Comparison of ENCODE assay signal across 9 cellular contexts in the genomic region with DNA sequence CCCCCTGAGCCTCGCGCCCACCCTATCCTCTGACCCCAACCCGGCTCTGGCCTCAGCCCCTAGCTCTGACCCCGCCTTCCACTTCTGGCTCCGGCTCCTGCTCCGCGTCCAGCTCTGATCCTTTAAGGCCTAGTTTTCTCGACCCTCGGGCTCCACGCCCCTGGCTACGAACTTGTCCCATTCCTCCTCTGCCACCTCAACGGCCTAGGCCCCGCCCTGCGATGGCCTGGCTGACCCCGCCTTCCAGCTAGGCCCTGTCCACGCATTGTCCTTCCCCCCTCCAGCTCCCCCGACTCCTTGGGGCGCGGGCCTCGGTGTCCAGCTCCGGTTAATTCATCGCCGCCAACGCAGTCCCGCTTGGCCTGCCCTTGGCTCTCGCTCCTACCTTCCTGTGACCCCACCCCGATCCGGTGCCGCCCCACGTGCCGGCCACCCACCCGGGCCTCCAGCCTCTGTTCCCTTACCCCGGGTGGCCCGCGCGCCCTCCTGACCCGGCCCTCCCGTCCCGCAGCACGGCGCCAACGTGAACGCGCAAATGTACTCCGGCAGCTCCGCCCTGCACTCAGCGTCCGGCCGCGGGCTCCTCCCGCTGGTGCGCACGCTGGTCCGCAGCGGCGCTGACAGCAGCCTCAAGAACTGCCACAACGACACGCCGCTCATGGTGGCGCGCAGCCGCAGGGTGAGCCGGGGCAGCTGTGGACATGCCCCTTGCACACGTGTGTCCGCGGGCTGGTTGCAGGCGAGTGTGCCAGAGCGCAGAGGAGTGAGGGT. TPM values are rescaled to one million over a fixed set of nuclear protein-coding genes. Genes with fewer than 3 reads are reported as not detected.
DNase-seq lines count a peak whose midpoint lies in the region; ATAC-seq, FAIRE-seq and TF ChIP-seq lines count a peak whose summit lies in the region.
"Had no signal": no experiment of that assay in that cellular context is flagged by ENCODE, and none has a peak within 500 bp of the region (broad histone marks: within the 10 kb centered on the region; RNA-seq: fewer than 3 reads in every experiment).

No MANE protein-coding gene starts in this region.

- H3K27me3 ChIP-seq in dorsolateral prefrontal cortex = peaks cover 0 to 2% (median 0%) of the 10 kb centered on the region in 45 donors
- H3K27me3 ChIP-seq in right lobe of liver = no peaks in the 10 kb centered on the region
- no peaks in the 10 kb centered on the region for H3K27me3 ChIP-seq in stomach

- WGBS in right lobe of liver (ENCODE audit: insufficient coverage, low coverage, low lambda C conversion rate, missing lambda C conversion rate) = 59% methylated on average over 31 of the region's 68 CpGs
- WGBS in stomach, 5 donors = 16 to 38% (median 29%) methylated on average over 55 to 68 of the region's 68 CpGs

- intact Hi-C loops in dorsolateral prefrontal cortex (cut with DNase I) (no loop called here), right lobe of liver (cut with DNase I) (loop anchor here in 1 of 2 donors (10.0 kb wide), 1 partner anchor 73 kb away; no protein-coding TSS in a partner anchor), stomach (cut with DNase I; ENCODE audit: low total_unique reads) (no loop called here), CD14-positive monocyte (cut with micrococcal nuclease) (no loop called here)

- no peak for FAIRE-seq in GM12892 (lab: Jason Lieb, UNC)
- FAIRE-seq: colon had no signal

- H3K4me3 Mint-ChIP-seq in CD14-positive monocyte = no peak overlapping the region

- TF ChIP-seq CTCF in dorsolateral prefrontal cortex (IDR thresholded peaks at IDR 0.05 in 54 of 56, conservative IDR thresholded peaks at IDR 0.05 in 2 of 56; ENCODE audit: low read depth in 1 of 56, partially characterized antibody in 56 of 56) (peak in 16 of 56 donors; percentile 6 to 34 (median 18)), right lobe of liver (IDR thresholded peaks at IDR 0.05) (no peak), stomach (IDR thresholded peaks at IDR 0.05) (peak in 1 of 7 experiments; percentile 21), CD14-positive monocyte (IDR thresholded peaks at IDR 0.05) (no peak)

- peaks cover 0 to 4% (median 1%) of the 10 kb centered on the region in 3 donors for H3K27me3 Mint-ChIP-seq in CD14-positive monocyte (ENCODE audit: low read depth in 3 of 3)

- DNase-seq in NCI-H2227 (lab: John Stamatoyannopoulos, UW; ENCODE audit: unreplicated experiment) (peak; percentile 75), dorsolateral prefrontal cortex (peak in 8 of 10 donors; percentile 28 to 72 (median 58)), right lobe of liver (peak in 2 of 3 donors; percentile 64 to 67), stomach (peak; percentile 61), CD14-positive monocyte (ENCODE audit: low spot score) (no peak), GM12892 (ENCODE audit: insufficient read length) (no peak)
- no peak for DNase-seq in stimulated activated CD4-positive, alpha-beta T cell treated with anti-CD3 and anti-CD28 coated beads, Interleukin-4, amount 100 ng/mL, for 24 hours

- H3K27ac ChIP-seq in dorsolateral prefrontal cortex (peak overlapping the region in 40 of 59 donors; percentile 1 to 81 (median 52)), right lobe of liver (peak overlapping the region in 1 of 3 donors; percentile 18), stomach (peak overlapping the region; percentile 56 to 99 (median 94))

- peaks cover 0 to 44% (median 21%) of the 10 kb centered on the region in 4 donors for H3K36me3 ChIP-seq in right lobe of liver
- H3K36me3 ChIP-seq in stomach = peaks cover 18 to 72% (median 57%) of the 10 kb centered on the region in 4 donors

- peaks cover 0 to 2% (median 0%) of the 10 kb centered on the region in 7 donors for H3K9me3 Mint-ChIP-seq in CD14-positive monocyte

- no peaks in the 10 kb centered on the region for H3K9me3 ChIP-seq in right lobe of liver
- no peaks in the 10 kb centered on the region for H3K9me3 ChIP-seq in stomach

- H3K4me1 ChIP-seq in right lobe of liver (peaks cover 0 to 24% (median 10%) of the 10 kb centered on the region in 4 donors), stomach (peaks cover 53 to 77% (median 59%) of the 10 kb centered on the region in 4 donors)

- TF ChIP-seq EP300 in stomach (IDR thresholded peaks at IDR 0.05) = peak; percentile 38

- ATAC-seq in right lobe of liver = peak in 1 of 4 donors; percentile 16
- ATAC-seq in GM21576 (IDR thresholded peaks at IDR 0.05; ENCODE audit: unreplicated experiment) = no peak

- peaks cover 49% of the 10 kb centered on the region for H3K4me1 Mint-ChIP-seq in CD14-positive monocyte

- H3K27ac Mint-ChIP-seq in CD14-positive monocyte = peak overlapping the region in 2 of 7 donors; percentile 25 to 38

- TF ChIP-seq POLR2A in right lobe of liver (IDR thresholded peaks at IDR 0.05) = no peak
- TF ChIP-seq POLR2A in stomach (IDR thresholded peaks at IDR 0.05) = no peak
- no peak for TF ChIP-seq POLR2A in GM12892 (IDR thresholded peaks at IDR 0.05; ENCODE audit: low read depth, low read length)

- peak overlapping the region; percentile 25 to 77 (median 61) for H3K4me3 ChIP-seq in dorsolateral prefrontal cortex
- peak overlapping the region in 1 of 3 donors; percentile 16 for H3K4me3 ChIP-seq in right lobe of liver
- H3K4me3 ChIP-seq in stomach = peak overlapping the region; percentile 45 to 75 (median 48)

- peaks cover 60 to 78% of the 10 kb centered on the region in 2 donors for H3K36me3 Mint-ChIP-seq in CD14-positive monocyte

RNA-seq across cellular contexts. Expression of a gene that starts 9.4 kb away (rescaled TPM):
- total RNA-seq in dorsolateral prefrontal cortex = 10 to 100 TPM in 70 of 120 experiments, 1 to 10 TPM in 50; 2.5 to 26.7 (median 10.7) TPM
- total RNA-seq in right lobe of liver = 10 to 100 TPM; 24.1 to 95.6 (median 31.3) TPM
- 100 to 1,000 TPM in 3 of 5 donors, 10 to 100 TPM in 1, 1 to 10 TPM in 1; 4.4 to 322 (median 139) TPM for total RNA-seq in stomach
- 10 to 100 TPM; 53.5 to 94.1 (median 65.5) TPM for polyA plus RNA-seq in stomach
- 10 to 100 TPM; 18.7 to 23.1 TPM for polyA plus RNA-seq in CD14-positive monocyte
- polyA plus RNA-seq in GM12892 (2012; ENCODE audit: missing spikeins) = 3.3 TPM

RNA-seq across cellular contexts. Expression of a gene that starts 19.8 kb away (rescaled TPM):
- total RNA-seq in dorsolateral prefrontal cortex = under 1 TPM in 31 of 120 experiments, not detected in 89; 0.31 to 0.90 (median 0.44) TPM
- total RNA-seq in right lobe of liver = 10 to 100 TPM in 5 of 6 experiments, 1 to 10 TPM in 1; 9.8 to 19.4 (median 15.6) TPM
- total RNA-seq in stomach = 100 to 1,000 TPM in 1 of 5 donors, 10 to 100 TPM in 4; 13.2 to 178 (median 57.2) TPM
- polyA plus RNA-seq in stomach = 10 to 100 TPM; 23.3 to 50.9 (median 27.4) TPM
- not detected for polyA plus RNA-seq in CD14-positive monocyte
- not detected for polyA plus RNA-seq in GM12892 (2012; ENCODE audit: missing spikeins)

RNA-seq across cellular contexts. Expression of a gene that starts 51.0 kb away (rescaled TPM):
- 10 to 100 TPM in 119 of 120 experiments, 1 to 10 TPM in 1; 9.2 to 58.9 (median 22.6) TPM for total RNA-seq in dorsolateral prefrontal cortex
- 10 to 100 TPM; 26.5 to 48.3 (median 32.7) TPM for total RNA-seq in right lobe of liver
- total RNA-seq in stomach = 100 to 1,000 TPM in 2 of 5 donors, 10 to 100 TPM in 3; 31.9 to 265 (median 76.8) TPM
- polyA plus RNA-seq in stomach = 10 to 100 TPM in 2 of 3 donors, 1 to 10 TPM in 1; 7.3 to 38.7 (median 20.5) TPM
- polyA plus RNA-seq in CD14-positive monocyte = not detected
- not detected for polyA plus RNA-seq in GM12892 (2012; ENCODE audit: missing spikeins)

RNA-seq across cellular contexts. Expression of a gene that starts 59.0 kb away (rescaled TPM):
- total RNA-seq in dorsolateral prefrontal cortex (not detected), right lobe of liver (not detected), stomach (not detected)
- polyA plus RNA-seq in stomach (not detected), CD14-positive monocyte (not detected)
- polyA plus RNA-seq in GM12892 (2012; ENCODE audit: missing spikeins) = not detected

Comparison
In these comparisons a context has a peak if more than half of its experiments do, and no peak if none do; other contexts are left out.
1. DNase-seq: peak in NCI-H2227 (single experiment), dorsolateral prefrontal cortex (8 of 10), right lobe of liver (2 of 3) and stomach (single experiment); none in stimulated activated CD4-positive, alpha-beta T cell treated with anti-CD3 and anti-CD28 coated beads, Interleukin-4, amount 100 ng/mL, for 24 hours (single experiment), CD14-positive monocyte (single experiment) and GM12892 (single experiment).
2. RNA of a gene that starts 19.8 kb away (total RNA-seq): 13.2 to 178 TPM in stomach and 9.8 to 19.4 TPM in right lobe of liver; 0.31 to 0.90 TPM in dorsolateral prefrontal cortex; every median in the first group is over 4 times any median in the second.